In genomic region chr6:72968704-72969103, GRCh38 we compare ENCODE assay signal across 1 cellular context.
TF ChIP-seq lines count a peak whose summit lies in the region.

No MANE protein-coding gene starts in this region.

TF ChIP-seq in SK-N-SH treated with all-trans-retinoic acid at 6 μM for 48 hours, 23 proteins besides CTCF, POLR2A, EP300 and RAD21 (continued from another document):
- TF ChIP-seq ZNF8 (CRISPR knock-in tag; IDR thresholded peaks at IDR 0.05) (no peak), ZNF70 (CRISPR knock-in tag; IDR thresholded peaks at IDR 0.05) (no peak), OSR1 (CRISPR knock-in tag; IDR thresholded peaks at IDR 0.05) (no peak), ESRRG (CRISPR knock-in tag; IDR thresholded peaks at IDR 0.05) (no peak), ZNF565 (CRISPR knock-in tag; conservative IDR thresholded peaks at IDR 0.05; ENCODE audit: low read depth) (no peak), ISL1 (CRISPR knock-in tag; IDR thresholded peaks at IDR 0.05) (no peak), PPARA (CRISPR knock-in tag; IDR thresholded peaks at IDR 0.05; ENCODE audit: borderline replicate concordance) (no peak)
